41 cellular contexts compared by ENCODE assay signal in genomic region chr3:165169368-165169767, GRCh38. TPM values are rescaled to one million over a fixed set of nuclear protein-coding genes. Genes with fewer than 3 reads are reported as not detected.
"Had no signal": no experiment of that assay in that cellular context is flagged by ENCODE, and none has a peak within 500 bp of the region (broad histone marks: within the 10 kb centered on the region; RNA-seq: fewer than 3 reads in every experiment).

No MANE protein-coding gene starts in this region.

- DNase-seq: activated CD4-positive, alpha-beta memory T cell treated with anti-CD3 and anti-CD28 coated beads, Interleukin-2, amount 10 ng/mL, durations not matched to agents 7 days and 5 days; activated CD4-positive, alpha-beta T cell treated with anti-CD3 and anti-CD28 coated beads for 1 hour; activated CD4-positive, alpha-beta T cell treated with anti-CD3 and anti-CD28 coated beads for 36 hours; activated CD4-positive, alpha-beta T cell treated with anti-CD3 and anti-CD28 coated beads for 48 hours; activated CD4-positive, alpha-beta T cell treated with anti-CD3 and anti-CD28 coated beads, Interleukin-2, amount 10 ng/mL, durations not matched to agents 7 days and 5 days; activated CD4-positive, alpha-beta T cell treated with anti-CD3 and anti-CD28 coated beads, Interleukin-2, amount 50 U/mL, for 48 hours; activated CD4-positive, CD25-positive, alpha-beta regulatory T cell; activated CD8-positive, alpha-beta memory T cell treated with anti-CD3 and anti-CD28 coated beads for 24 hours; activated CD8-positive, alpha-beta memory T cell treated with anti-CD3 and anti-CD28 coated beads, Interleukin-2, amount 50 U/mL, for 4 hours; activated CD8-positive, alpha-beta T cell treated with anti-CD3 and anti-CD28 coated beads, Interleukin-2, amount 10 ng/mL, durations not matched to agents 7 days and 5 days; activated effector memory CD4-positive, alpha-beta T cell treated with anti-CD3 and anti-CD28 coated beads, Interleukin-2, amount 50 U/mL, for 16 hours; activated gamma-delta T cell treated with Interleukin-2 at 50 U/mL for 16 hours; activated naive CD4-positive, alpha-beta T cell; activated naive CD4-positive, alpha-beta T cell treated with anti-CD3 and anti-CD28 coated beads for 36 hours; activated naive CD4-positive, alpha-beta T cell treated with anti-CD3 and anti-CD28 coated beads, Interleukin-2, amount 50 U/mL, for 16 hours; activated naive CD8-positive, alpha-beta T cell treated with anti-CD3 and anti-CD28 coated beads for 36 hours; activated T-cell treated with anti-CD3 and anti-CD28 coated beads for 4 hours; activated T-cell treated with anti-CD3 and anti-CD28 coated beads, Interleukin-2, amount 50 U/mL, for 1 hour; activated T-cell treated with anti-CD3 and anti-CD28 coated beads, Interleukin-2, amount 50 U/mL, for 4 hours; activated T-cell treated with anti-CD3 and anti-CD28 coated beads, Interleukin-2, amount 50 U/mL, for 72 hours; adrenal gland; amniotic stem cell; aorta; body of pancreas; brain microvascular endothelial cell; central memory CD4-positive, alpha-beta T cell; T-helper 1 cell; T-helper 2 cell; T-helper 9 cell; WERI-Rb-1 had no signal

- H3K27me3 Mint-ChIP-seq: activated CD4-positive, alpha-beta memory T cell treated with anti-CD3 and anti-CD28 coated beads, Interleukin-2, amount 10 ng/mL, durations not matched to agents 7 days and 5 days; activated CD4-positive, alpha-beta T cell treated with anti-CD3 and anti-CD28 coated beads for 36 hours; activated CD4-positive, alpha-beta T cell treated with anti-CD3 and anti-CD28 coated beads, Interleukin-2, amount 10 ng/mL, durations not matched to agents 7 days and 5 days; activated naive CD8-positive, alpha-beta T cell treated with anti-CD3 and anti-CD28 coated beads for 36 hours; activated T-helper 17 cell treated with anti-CD3 and anti-CD28 coated beads, Interleukin-2, amount 50 U/mL, for 72 hours had no signal

- H3K4me1 Mint-ChIP-seq: activated CD4-positive, alpha-beta memory T cell treated with anti-CD3 and anti-CD28 coated beads, Interleukin-2, amount 10 ng/mL, durations not matched to agents 7 days and 5 days; activated CD4-positive, alpha-beta T cell treated with anti-CD3 and anti-CD28 coated beads for 36 hours; activated CD4-positive, alpha-beta T cell treated with anti-CD3 and anti-CD28 coated beads, Interleukin-2, amount 10 ng/mL, durations not matched to agents 7 days and 5 days; activated naive CD8-positive, alpha-beta T cell treated with anti-CD3 and anti-CD28 coated beads for 36 hours; activated T-helper 17 cell treated with anti-CD3 and anti-CD28 coated beads, Interleukin-2, amount 50 U/mL, for 72 hours; WTC11 had no signal

- ATAC-seq: activated CD4-positive, alpha-beta T cell treated with anti-CD3 and anti-CD28 coated beads for 36 hours; activated CD4-positive, CD25-positive, alpha-beta regulatory T cell treated with anti-CD3 and anti-CD28 coated beads, Interleukin-2, amount 50 U/mL, for 24 hours; activated CD8-positive, alpha-beta T cell treated with anti-CD3 and anti-CD28 coated beads, Interleukin-2, amount 10 ng/mL, durations not matched to agents 7 days and 5 days; activated naive CD4-positive, alpha-beta T cell treated with anti-CD3 and anti-CD28 coated beads, Interleukin-2, amount 50 U/mL, for 72 hours; activated T-cell treated with anti-CD3 and anti-CD28 coated beads, Interleukin-2, amount 50 U/mL, for 4 hours; activated T-cell treated with anti-CD3 and anti-CD28 coated beads, Interleukin-2, amount 50 U/mL, for 72 hours; activated T-helper 17 cell treated with anti-CD3 and anti-CD28 coated beads, Interleukin-2, amount 50 U/mL, for 72 hours; body of pancreas; WTC11 had no signal

- H3K4me3 Mint-ChIP-seq: activated CD4-positive, alpha-beta memory T cell treated with anti-CD3 and anti-CD28 coated beads, Interleukin-2, amount 10 ng/mL, durations not matched to agents 7 days and 5 days; activated CD4-positive, alpha-beta T cell treated with anti-CD3 and anti-CD28 coated beads for 36 hours; activated CD4-positive, alpha-beta T cell treated with anti-CD3 and anti-CD28 coated beads, Interleukin-2, amount 10 ng/mL, durations not matched to agents 7 days and 5 days; activated CD8-positive, alpha-beta T cell treated with anti-CD3 and anti-CD28 coated beads, Interleukin-2, amount 10 ng/mL, durations not matched to agents 7 days and 5 days; activated naive CD4-positive, alpha-beta T cell treated with anti-CD3 and anti-CD28 coated beads for 36 hours; activated naive CD8-positive, alpha-beta T cell treated with anti-CD3 and anti-CD28 coated beads for 36 hours; activated T-cell treated with anti-CD3 and anti-CD28 coated beads, Interleukin-2, amount 50 U/mL, for 4 hours; activated T-cell treated with anti-CD3 and anti-CD28 coated beads, Interleukin-2, amount 50 U/mL, for 72 hours; activated T-helper 1 cell treated with anti-CD3 and anti-CD28 coated beads, Interleukin-12 subunit alpha, Interleukin-12 subunit beta, Interleukin-2, Interleukin-4 antibody, amounts not matched to agents 30 ng/mL and 10 ng/mL and 1 ng/mL, durations not matched to agents 14 hours and 24 hours and 36 hours; activated T-helper 17 cell treated with anti-CD3 and anti-CD28 coated beads, Interleukin-2, amount 50 U/mL, for 72 hours; T-helper 1 cell treated with Interleukin-12 subunit alpha and Interleukin-12 subunit beta and Interleukin-4 antibody, amounts not matched to agents 30 μg/mL and 1 μg/mL, for 36 hours; T-helper 2 cell treated with Interferon-gamma antibody and Interleukin-4, amounts not matched to agents 5 μg/mL and 100 μg/mL, for 36 hours; WTC11 had no signal

- H3K27ac ChIP-seq: adrenal gland, body of pancreas, brain microvascular endothelial cell, breast epithelium, WERI-Rb-1 had no signal

- H3K36me3 Mint-ChIP-seq: activated naive CD4-positive, alpha-beta T cell treated with anti-CD3 and anti-CD28 coated beads, Interleukin-2, amount 50 U/mL, for 72 hours; activated naive CD8-positive, alpha-beta T cell treated with anti-CD3 and anti-CD28 coated beads for 36 hours; WTC11 had no signal

- H3K9me3 Mint-ChIP-seq: activated CD4-positive, alpha-beta memory T cell treated with anti-CD3 and anti-CD28 coated beads, Interleukin-2, amount 10 ng/mL, durations not matched to agents 7 days and 5 days; activated CD4-positive, alpha-beta T cell treated with anti-CD3 and anti-CD28 coated beads, Interleukin-2, amount 10 ng/mL, durations not matched to agents 7 days and 5 days; activated T-cell treated with anti-CD3 and anti-CD28 coated beads, Interleukin-2, amount 50 U/mL, for 4 hours; activated T-helper 1 cell treated with anti-CD3 and anti-CD28 coated beads, Interleukin-12 subunit alpha, Interleukin-12 subunit beta, Interleukin-2, Interleukin-4 antibody, amounts not matched to agents 30 ng/mL and 10 ng/mL and 1 ng/mL, durations not matched to agents 14 hours and 24 hours and 36 hours; T-helper 1 cell treated with Interleukin-12 subunit alpha and Interleukin-12 subunit beta and Interleukin-4 antibody, amounts not matched to agents 30 μg/mL and 1 μg/mL, for 36 hours had no signal

- FAIRE-seq: astrocyte, TTC549 had no signal

- H3K27ac Mint-ChIP-seq: activated CD4-positive, alpha-beta memory T cell treated with anti-CD3 and anti-CD28 coated beads, Interleukin-2, amount 10 ng/mL, durations not matched to agents 7 days and 5 days; activated CD4-positive, alpha-beta T cell treated with anti-CD3 and anti-CD28 coated beads for 36 hours; activated CD4-positive, alpha-beta T cell treated with anti-CD3 and anti-CD28 coated beads, Interleukin-2, amount 10 ng/mL, durations not matched to agents 7 days and 5 days; activated CD8-positive, alpha-beta T cell treated with anti-CD3 and anti-CD28 coated beads, Interleukin-2, amount 10 ng/mL, durations not matched to agents 7 days and 5 days; activated naive CD4-positive, alpha-beta T cell treated with anti-CD3 and anti-CD28 coated beads for 36 hours; activated naive CD4-positive, alpha-beta T cell treated with anti-CD3 and anti-CD28 coated beads, Interleukin-2, amount 50 U/mL, for 72 hours; activated naive CD8-positive, alpha-beta T cell treated with anti-CD3 and anti-CD28 coated beads for 36 hours; activated T-cell treated with anti-CD3 and anti-CD28 coated beads, Interleukin-2, amount 50 U/mL, for 72 hours; activated T-helper 1 cell treated with anti-CD3 and anti-CD28 coated beads, Interleukin-12 subunit alpha, Interleukin-12 subunit beta, Interleukin-2, Interleukin-4 antibody, amounts not matched to agents 30 ng/mL and 10 ng/mL and 1 ng/mL, durations not matched to agents 14 hours and 24 hours and 36 hours; activated T-helper 17 cell treated with anti-CD3 and anti-CD28 coated beads, Interleukin-2, amount 50 U/mL, for 72 hours; T-helper 1 cell treated with Interleukin-12 subunit alpha and Interleukin-12 subunit beta and Interleukin-4 antibody, amounts not matched to agents 30 μg/mL and 1 μg/mL, for 36 hours; T-helper 2 cell treated with Interferon-gamma antibody and Interleukin-4, amounts not matched to agents 5 μg/mL and 100 μg/mL, for 36 hours; WTC11 had no signal

RNA-seq across cellular contexts. Expression of gene SLITRK3, which starts 26.8 kb away (rescaled TPM):
- total RNA-seq: activated CD4-positive, alpha-beta memory T cell treated with anti-CD3 and anti-CD28 coated beads, Interleukin-2, amount 10 ng/mL, durations not matched to agents 7 days and 5 days; activated CD4-positive, alpha-beta T cell treated with anti-CD3 and anti-CD28 coated beads for 36 hours; activated CD4-positive, alpha-beta T cell treated with anti-CD3 and anti-CD28 coated beads, Interleukin-2, amount 10 ng/mL, durations not matched to agents 7 days and 5 days; activated CD8-positive, alpha-beta T cell treated with anti-CD3 and anti-CD28 coated beads, Interleukin-2, amount 10 ng/mL, durations not matched to agents 7 days and 5 days; activated naive CD4-positive, alpha-beta T cell treated with anti-CD3 and anti-CD28 coated beads for 36 hours; activated naive CD4-positive, alpha-beta T cell treated with anti-CD3 and anti-CD28 coated beads, Interleukin-2, amount 50 U/mL, for 72 hours; activated naive CD8-positive, alpha-beta T cell treated with anti-CD3 and anti-CD28 coated beads for 36 hours; activated T-cell treated with anti-CD3 and anti-CD28 coated beads, Interleukin-2, amount 50 U/mL, for 4 hours; activated T-cell treated with anti-CD3 and anti-CD28 coated beads, Interleukin-2, amount 50 U/mL, for 72 hours; activated T-helper 1 cell treated with anti-CD3 and anti-CD28 coated beads, Interleukin-12 subunit alpha, Interleukin-12 subunit beta, Interleukin-2, Interleukin-4 antibody, amounts not matched to agents 30 ng/mL and 10 ng/mL and 1 ng/mL, durations not matched to agents 14 hours and 24 hours and 36 hours; activated T-helper 17 cell treated with anti-CD3 and anti-CD28 coated beads, Interleukin-2, amount 50 U/mL, for 72 hours; body of pancreas; cardiac septum had no signal
